18 cellular contexts compared by ENCODE assay signal in genomic region chr10:15180736-15181135, GRCh38.
"Had no signal": no experiment of that assay in that cellular context is flagged by ENCODE, and none has a peak within 500 bp of the region (broad histone marks: within the 10 kb centered on the region; RNA-seq: fewer than 3 reads in every experiment).

No MANE protein-coding gene starts in this region.

- H3K4me1 ChIP-seq: pancreas, tibial artery, uterus had no signal

- H3K9me3 ChIP-seq: mucosa of descending colon, pancreas, tibial artery, uterus had no signal

- H3K36me3 ChIP-seq: brain microvascular endothelial cell, pancreas, tibial artery, uterus had no signal

- H3K36me3 Mint-ChIP-seq: stimulated activated memory B cell treated with anti-CD40 and anti-IgM and Interleukin-4, amounts not matched to agents 10 μg/mL and 1 μg/mL and 100 μg/mL, for 72 hours had no signal

- H3K27me3 Mint-ChIP-seq: T-helper 17 cell had no signal

- H3K27ac ChIP-seq: brain microvascular endothelial cell, pancreas, tibial artery, uterus had no signal

- H3K9me3 Mint-ChIP-seq: activated B cell treated with CpG ODN at 0.5 μM for 24 hours; stimulated activated memory B cell treated with anti-CD40 and anti-IgM and Interleukin-4, amounts not matched to agents 10 μg/mL and 1 μg/mL and 100 μg/mL, for 72 hours had no signal

- H3K27ac Mint-ChIP-seq: activated B cell treated with CpG ODN at 0.5 μM for 24 hours; activated CD8-positive, alpha-beta T cell treated with anti-CD3 and anti-CD28 coated beads, Interleukin-2, amount 10 ng/mL, durations not matched to agents 7 days and 5 days; activated naive CD4-positive, alpha-beta T cell treated with anti-CD3 and anti-CD28 coated beads, Interleukin-2, amount 50 U/mL, for 72 hours; stimulated activated memory B cell treated with anti-CD40 and anti-IgM and Interleukin-4, amounts not matched to agents 10 μg/mL and 1 μg/mL and 100 μg/mL, for 72 hours had no signal

- DNase-seq: activated B cell treated with CpG ODN at 0.5 μM for 24 hours; activated CD4-positive, alpha-beta T cell treated with anti-CD3 and anti-CD28 coated beads for 48 hours; activated CD8-positive, alpha-beta memory T cell treated with anti-CD3 and anti-CD28 coated beads, Interleukin-2, amount 50 U/mL, for 4 hours; activated CD8-positive, alpha-beta T cell treated with anti-CD3 and anti-CD28 coated beads, Interleukin-2, amount 10 ng/mL, durations not matched to agents 7 days and 5 days; activated gamma-delta T cell; activated T-cell treated with anti-CD3 and anti-CD28 coated beads, Interleukin-2, amount 50 U/mL, for 48 hours; brain microvascular endothelial cell; effector memory CD4-positive, alpha-beta T cell; islet precursor cell; mucosa of descending colon; naive thymus-derived CD4-positive, alpha-beta T cell; pancreas; stimulated activated CD4-positive, alpha-beta T cell treated with anti-CD3 and anti-CD28 coated beads, Interleukin-2, amount 100 ng/mL, for 48 hours; T-helper 17 cell; tibial artery; uterus had no signal

- H3K4me3 Mint-ChIP-seq: activated B cell treated with CpG ODN at 0.5 μM for 24 hours; activated CD8-positive, alpha-beta T cell treated with anti-CD3 and anti-CD28 coated beads, Interleukin-2, amount 10 ng/mL, durations not matched to agents 7 days and 5 days; naive thymus-derived CD4-positive, alpha-beta T cell; stimulated activated memory B cell treated with anti-CD40 and anti-IgM and Interleukin-4, amounts not matched to agents 10 μg/mL and 1 μg/mL and 100 μg/mL, for 72 hours; T-helper 17 cell had no signal

- H3K27me3 ChIP-seq: brain microvascular endothelial cell, pancreas, tibial artery, uterus had no signal

- H3K4me3 ChIP-seq: mucosa of descending colon, pancreas, tibial artery, uterus had no signal
